ENCODE assay signal across 8 cellular contexts in genomic region chr10:48634198-48634983, GRCh38. TPM values are rescaled to one million over a fixed set of nuclear protein-coding genes. Genes with fewer than 3 reads are reported as not detected.
DNase-seq lines count a peak whose midpoint lies in the region; ATAC-seq and TF ChIP-seq lines count a peak whose summit lies in the region.

No MANE protein-coding gene starts in this region.

- peak overlapping the region; percentile 4 to 95 (median 54) for H3K4me3 Mint-ChIP-seq in IgD-negative memory B cell
- no peak overlapping the region for H3K4me3 Mint-ChIP-seq in activated naive CD4-positive, alpha-beta T cell treated with anti-CD3 and anti-CD28 coated beads, Interleukin-2, amount 10 ng/mL, durations not matched to agents 7 days and 5 days

- peak; percentile 91 for ATAC-seq in GM21576 (IDR thresholded peaks at IDR 0.05; ENCODE audit: unreplicated experiment)

- TF ChIP-seq CTCF in GM10248 (IDR thresholded peaks at IDR 0.05; ENCODE audit: control extremely low read depth, extremely low read depth, low read depth, missing control alignments): no peak

- H3K4me1 Mint-ChIP-seq in IgD-negative memory B cell: peaks cover 27 to 33% (median 28%) of the 10 kb centered on the region in 3 donors
- peaks cover 17% of the 10 kb centered on the region for H3K4me1 Mint-ChIP-seq in activated naive CD4-positive, alpha-beta T cell treated with anti-CD3 and anti-CD28 coated beads, Interleukin-2, amount 10 ng/mL, durations not matched to agents 7 days and 5 days

- intact Hi-C loops in posterior cingulate gyrus (cut with DNase I): no loop called here

- POLR2A ChIA-PET in GM10248 (lab: Yijun Ruan, JAX): no interaction called here

- no peaks in the 10 kb centered on the region for H3K36me3 Mint-ChIP-seq in IgD-negative memory B cell
- H3K36me3 Mint-ChIP-seq in activated naive CD4-positive, alpha-beta T cell treated with anti-CD3 and anti-CD28 coated beads, Interleukin-2, amount 10 ng/mL, durations not matched to agents 7 days and 5 days: no peaks in the 10 kb centered on the region

- H3K27ac Mint-ChIP-seq in IgD-negative memory B cell: peak overlapping the region in 2 of 3 donors; percentile 32 to 55
- H3K27ac Mint-ChIP-seq in activated naive CD4-positive, alpha-beta T cell treated with anti-CD3 and anti-CD28 coated beads, Interleukin-2, amount 10 ng/mL, durations not matched to agents 7 days and 5 days: peak overlapping the region; percentile 62

- peaks cover 0 to 3% (median 0%) of the 10 kb centered on the region in 3 donors for H3K9me3 Mint-ChIP-seq in IgD-negative memory B cell
- no peaks in the 10 kb centered on the region for H3K9me3 Mint-ChIP-seq in activated naive CD4-positive, alpha-beta T cell treated with anti-CD3 and anti-CD28 coated beads, Interleukin-2, amount 10 ng/mL, durations not matched to agents 7 days and 5 days

- CTCF ChIA-PET in activated naive CD4-positive, alpha-beta T cell treated with anti-CD3 and anti-CD28 coated beads, Interleukin-2, amount 10 ng/mL, durations not matched to agents 7 days and 5 days (lab: Charles Lee): interaction anchor here (1.0 to 1.2 kb wide), 4 partner anchors 9 to 82 kb away, joined by 3 to 7 read pairs (median 4); no protein-coding TSS in a partner anchor
- CTCF ChIA-PET in GM10248 (lab: Yijun Ruan, JAX): interaction anchor here (1.0 to 11.1 kb wide), 4 partner anchors 9 to 26 kb away, joined by 7 to 91 read pairs (median 9); no protein-coding TSS in a partner anchor

- peaks cover 18% of the 10 kb centered on the region for H3K27me3 Mint-ChIP-seq in IgD-negative memory B cell
- H3K27me3 Mint-ChIP-seq in activated naive CD4-positive, alpha-beta T cell treated with anti-CD3 and anti-CD28 coated beads, Interleukin-2, amount 10 ng/mL, durations not matched to agents 7 days and 5 days: peaks cover 22% of the 10 kb centered on the region

- DNase-seq in GM04504 (ENCODE audit: low read depth) (peak; percentile 87), kidney tubule cell (ENCODE audit: low spot score) (peak; percentile 59), GM10248 (ENCODE audit: extremely low spot score) (no peak), posterior cingulate gyrus (no peak), NCI-H510A treated with DMSO at 0.1 percent for 48 hours (lab: John Stamatoyannopoulos, UW) (no peak)
- DNase-seq in activated naive CD4-positive, alpha-beta T cell treated with anti-CD3 and anti-CD28 coated beads, Interleukin-2, amount 10 ng/mL, durations not matched to agents 7 days and 5 days: no peak

RNA-seq across cellular contexts. Expression of gene ARHGAP22, which starts 29.5 kb away (rescaled TPM):
- polyA plus RNA-seq in IgD-negative memory B cell: 0.64 TPM

RNA-seq across cellular contexts. Expression of gene WDFY4, which starts 50.3 kb away (rescaled TPM):
- 78.7 TPM for polyA plus RNA-seq in IgD-negative memory B cell

Comparison
In these comparisons a context has a peak if more than half of its experiments do, and no peak if none do; other contexts are left out.
1. DNase-seq: peak in GM04504 (single experiment) and kidney tubule cell (single experiment); none in activated naive CD4-positive, alpha-beta T cell treated with anti-CD3 and anti-CD28 coated beads, Interleukin-2, amount 10 ng/mL, durations not matched to agents 7 days and 5 days (single experiment), GM10248 (single experiment), posterior cingulate gyrus (0 of 10) and NCI-H510A treated with DMSO at 0.1 percent for 48 hours (single experiment).